In the genomic region with DNA sequence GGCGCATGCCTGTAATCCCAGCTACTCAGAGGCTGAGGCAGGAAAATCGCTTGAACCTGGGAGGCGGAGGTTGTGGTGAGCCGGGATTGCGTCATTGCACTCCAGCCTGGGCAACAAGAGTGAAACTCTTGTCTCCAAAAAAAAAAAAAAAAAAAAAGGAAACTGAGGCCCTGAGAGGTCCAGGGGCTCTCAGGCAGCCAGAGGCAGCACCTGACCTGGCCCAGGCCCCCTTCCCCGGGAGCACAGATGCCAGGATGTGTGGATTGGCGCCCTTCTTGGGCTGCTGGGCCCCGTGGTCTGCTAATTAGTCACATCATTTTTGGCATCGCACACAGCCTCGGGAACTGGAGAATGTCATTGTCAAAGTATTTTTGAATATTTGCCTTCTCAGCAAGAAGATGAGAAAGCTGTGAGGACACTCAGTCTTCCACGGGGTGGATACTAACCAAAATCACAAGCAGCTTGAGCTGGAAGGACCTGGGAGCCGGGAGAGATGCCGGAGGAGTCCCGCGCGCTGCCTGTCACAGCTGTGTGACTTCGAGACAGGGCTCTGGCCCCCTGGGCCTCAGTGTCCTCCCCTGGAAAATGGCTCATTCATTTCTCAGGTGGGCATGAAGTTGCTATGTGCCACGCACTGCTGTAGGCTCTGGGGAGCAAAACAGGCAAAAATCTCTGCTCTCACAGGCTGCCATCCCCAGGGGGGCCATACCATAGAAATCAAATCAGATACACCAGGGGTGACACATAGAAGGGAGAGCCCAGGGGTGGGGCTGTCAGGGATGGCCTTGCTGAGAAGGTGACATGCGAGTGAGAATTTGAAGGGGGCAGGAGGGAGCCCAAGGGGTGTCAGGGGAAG, we compare ENCODE assay signal across 1 cellular context.
A peak's percentile ranks its signal among the peaks of the same experiment; 100 is the strongest.
TF ChIP-seq lines count a peak whose summit lies in the region.

No MANE protein-coding gene starts in this region.

TF ChIP-seq in K562, 482 proteins besides CTCF, POLR2A, EP300 and RAD21 (continued from another document):
- TF ChIP-seq ATF3 (IDR thresholded peaks at IDR 0.05) (0 out of 2 replicates have a peak, but pooled peaks have one; percentile 15), ATF3 (CRISPR knock-in tag; conservative IDR thresholded peaks at IDR 0.05) (no peak), ETV5 (CRISPR knock-in tag; IDR thresholded peaks at IDR 0.05; ENCODE audit: low read depth) (no peak), BDP1 (IDR thresholded peaks at IDR 0.05; ENCODE audit: insufficient read depth, insufficient read length) (no peak), XRCC3 (IDR thresholded peaks at IDR 0.05) (no peak), ZNF316 (IDR thresholded peaks at IDR 0.05) (0 out of 2 replicates have a peak, but pooled peaks have one; percentile 24), TFE3 (CRISPR knock-in tag; IDR thresholded peaks at IDR 0.05) (no peak), CEBPB (tag; IDR thresholded peaks at IDR 0.05) (peak; percentile 63), BCL6 (CRISPR knock-in tag; IDR thresholded peaks at IDR 0.05) (no peak), IFI16 (CRISPR knock-in tag; IDR thresholded peaks at IDR 0.05) (no peak), RFX5 (IDR thresholded peaks at IDR 0.05; ENCODE audit: low read depth, low read length) (no peak), BRF1 (IDR thresholded peaks at IDR 0.05; ENCODE audit: borderline replicate concordance, extremely low read depth, insufficient read length) (no peak), GATA2 (CRISPR knock-in tag; IDR thresholded peaks at IDR 0.05) (no peak), GTF2B (IDR thresholded peaks at IDR 0.05; ENCODE audit: extremely low read depth, insufficient read length) (no peak)
- TF ChIP-seq, protein P1, sequence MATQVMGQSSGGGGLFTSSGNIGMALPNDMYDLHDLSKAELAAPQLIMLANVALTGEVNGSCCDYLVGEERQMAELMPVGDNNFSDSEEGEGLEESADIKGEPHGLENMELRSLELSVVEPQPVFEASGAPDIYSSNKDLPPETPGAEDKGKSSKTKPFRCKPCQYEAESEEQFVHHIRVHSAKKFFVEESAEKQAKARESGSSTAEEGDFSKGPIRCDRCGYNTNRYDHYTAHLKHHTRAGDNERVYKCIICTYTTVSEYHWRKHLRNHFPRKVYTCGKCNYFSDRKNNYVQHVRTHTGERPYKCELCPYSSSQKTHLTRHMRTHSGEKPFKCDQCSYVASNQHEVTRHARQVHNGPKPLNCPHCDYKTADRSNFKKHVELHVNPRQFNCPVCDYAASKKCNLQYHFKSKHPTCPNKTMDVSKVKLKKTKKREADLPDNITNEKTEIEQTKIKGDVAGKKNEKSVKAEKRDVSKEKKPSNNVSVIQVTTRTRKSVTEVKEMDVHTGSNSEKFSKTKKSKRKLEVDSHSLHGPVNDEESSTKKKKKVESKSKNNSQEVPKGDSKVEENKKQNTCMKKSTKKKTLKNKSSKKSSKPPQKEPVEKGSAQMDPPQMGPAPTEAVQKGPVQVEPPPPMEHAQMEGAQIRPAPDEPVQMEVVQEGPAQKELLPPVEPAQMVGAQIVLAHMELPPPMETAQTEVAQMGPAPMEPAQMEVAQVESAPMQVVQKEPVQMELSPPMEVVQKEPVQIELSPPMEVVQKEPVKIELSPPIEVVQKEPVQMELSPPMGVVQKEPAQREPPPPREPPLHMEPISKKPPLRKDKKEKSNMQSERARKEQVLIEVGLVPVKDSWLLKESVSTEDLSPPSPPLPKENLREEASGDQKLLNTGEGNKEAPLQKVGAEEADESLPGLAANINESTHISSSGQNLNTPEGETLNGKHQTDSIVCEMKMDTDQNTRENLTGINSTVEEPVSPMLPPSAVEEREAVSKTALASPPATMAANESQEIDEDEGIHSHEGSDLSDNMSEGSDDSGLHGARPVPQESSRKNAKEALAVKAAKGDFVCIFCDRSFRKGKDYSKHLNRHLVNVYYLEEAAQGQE (CRISPR knock-in tag; IDR thresholded peaks at IDR 0.05; ENCODE audit: low read depth) = no peak
- TF ChIP-seq, protein P2, sequence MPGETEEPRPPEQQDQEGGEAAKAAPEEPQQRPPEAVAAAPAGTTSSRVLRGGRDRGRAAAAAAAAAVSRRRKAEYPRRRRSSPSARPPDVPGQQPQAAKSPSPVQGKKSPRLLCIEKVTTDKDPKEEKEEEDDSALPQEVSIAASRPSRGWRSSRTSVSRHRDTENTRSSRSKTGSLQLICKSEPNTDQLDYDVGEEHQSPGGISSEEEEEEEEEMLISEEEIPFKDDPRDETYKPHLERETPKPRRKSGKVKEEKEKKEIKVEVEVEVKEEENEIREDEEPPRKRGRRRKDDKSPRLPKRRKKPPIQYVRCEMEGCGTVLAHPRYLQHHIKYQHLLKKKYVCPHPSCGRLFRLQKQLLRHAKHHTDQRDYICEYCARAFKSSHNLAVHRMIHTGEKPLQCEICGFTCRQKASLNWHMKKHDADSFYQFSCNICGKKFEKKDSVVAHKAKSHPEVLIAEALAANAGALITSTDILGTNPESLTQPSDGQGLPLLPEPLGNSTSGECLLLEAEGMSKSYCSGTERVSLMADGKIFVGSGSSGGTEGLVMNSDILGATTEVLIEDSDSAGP (CRISPR knock-in tag; IDR thresholded peaks at IDR 0.05) = no peak
